ENCODE assay signal across 18 cellular contexts in genomic region chr18:60245096-60245495, GRCh38.
DNase-seq lines count a peak whose midpoint lies in the region; ATAC-seq and TF ChIP-seq lines count a peak whose summit lies in the region.
"Had no signal": no experiment of that assay in that cellular context is flagged by ENCODE, and none has a peak within 500 bp of the region (broad histone marks: within the 10 kb centered on the region; RNA-seq: fewer than 3 reads in every experiment).

No MANE protein-coding gene starts in this region.

- H2AFZ ChIP-seq in DND-41 (ENCODE audit: low read depth, low read length) (no peak overlapping the region), osteoblast (ENCODE audit: low read length) (no peak overlapping the region)

- ATAC-seq in DND-41 (ENCODE audit: insufficient read depth, low read depth) (no peak), HG03159 (IDR thresholded peaks at IDR 0.05; ENCODE audit: unreplicated experiment) (no peak), HG03432 (IDR thresholded peaks at IDR 0.05; ENCODE audit: unreplicated experiment) (no peak)
- ATAC-seq: GM12878 had no signal

- H3K9me3 ChIP-seq in DND-41 (ENCODE audit: insufficient read depth, low read length, severe bottlenecking): no peaks in the 10 kb centered on the region
- H3K9me3 ChIP-seq in osteoblast (ENCODE audit: low read depth, low read length): no peaks in the 10 kb centered on the region
- H3K9me3 ChIP-seq: BE2C had no signal

- TF ChIP-seq CTCF in DND-41 (IDR thresholded peaks at IDR 0.05; ENCODE audit: borderline replicate concordance, extremely low read depth, low read length, poor library complexity, severe bottlenecking) (no peak), osteoblast (IDR thresholded peaks at IDR 0.05; ENCODE audit: extremely low read depth, low read depth, low read length) (no peak)

- H3K4me2 ChIP-seq in DND-41 (ENCODE audit: insufficient read depth, low read length) (no peak overlapping the region), osteoblast (ENCODE audit: insufficient read depth, low read length) (no peak overlapping the region)
- H3K4me2 ChIP-seq: BLaER1 had no signal

- H4K20me1 ChIP-seq in DND-41 (ENCODE audit: insufficient read depth, low read length): no peaks in the 10 kb centered on the region
- no peaks in the 10 kb centered on the region for H4K20me1 ChIP-seq in osteoblast (ENCODE audit: insufficient read depth, low read length)
- H4K20me1 ChIP-seq: BLaER1 had no signal

- H3K79me2 ChIP-seq in DND-41 (ENCODE audit: insufficient read depth, low read length) (no peaks in the 10 kb centered on the region), osteoblast (ENCODE audit: insufficient read depth, low read length) (no peaks in the 10 kb centered on the region)

- H3K27me3 ChIP-seq in DND-41 (ENCODE audit: insufficient read depth, low read length, poor library complexity) (no peaks in the 10 kb centered on the region), osteoblast (ENCODE audit: insufficient read depth, low read length) (no peaks in the 10 kb centered on the region)
- H3K27me3 ChIP-seq: BE2C, BLaER1 had no signal

- H3K27ac ChIP-seq in DND-41 (ENCODE audit: low read length): peak overlapping the region; percentile 12; the same call in 1 of the 2 replicates
- no peak overlapping the region for H3K27ac ChIP-seq in osteoblast (ENCODE audit: low read depth, low read length)
- H3K27ac ChIP-seq: BLaER1 had no signal

- H3K4me1 ChIP-seq in DND-41 (ENCODE audit: insufficient read depth, low read length): peaks cover 61% of the 10 kb centered on the region
- no peaks in the 10 kb centered on the region for H3K4me1 ChIP-seq in osteoblast (ENCODE audit: insufficient read depth, low read length)
- H3K4me1 ChIP-seq: BE2C had no signal

- no peak overlapping the region for H3K4me3 ChIP-seq in DND-41 (ENCODE audit: low read depth in 1 of 2, low read length in 2 of 2)
- H3K4me3 ChIP-seq in osteoblast (ENCODE audit: insufficient read depth, low read length): no peak overlapping the region
- H3K4me3 ChIP-seq: BLaER1, GM12878 had no signal

- DNase-seq in DND-41 (no peak), osteoblast (ENCODE audit: insufficient read length, low spot score, missing footprints) (peak; percentile 21), NCI-H1930 (lab: John Stamatoyannopoulos, UW) (no peak)
- DNase-seq: 8988T; ACHN; BE2C; C1 segment of cervical spinal cord; CD4-positive, alpha-beta memory T cell; CD4-positive, CD25-positive, alpha-beta regulatory T cell; CD8-positive, alpha-beta memory T cell; COR-L47; DMS79 treated with DMSO at 0.1 percent for 48 hours; EL; GDM1 had no signal

- H3K36me3 ChIP-seq in DND-41 (ENCODE audit: insufficient read depth, low read length) (no peaks in the 10 kb centered on the region), osteoblast (ENCODE audit: insufficient read depth, low read length) (no peaks in the 10 kb centered on the region)
- H3K36me3 ChIP-seq: BE2C, BLaER1 had no signal

- H3K9ac ChIP-seq in DND-41 (ENCODE audit: low read depth, low read length): no peak overlapping the region
- H3K9ac ChIP-seq: BLaER1 had no signal
